19 cellular contexts compared by ENCODE assay signal in the genomic region with DNA sequence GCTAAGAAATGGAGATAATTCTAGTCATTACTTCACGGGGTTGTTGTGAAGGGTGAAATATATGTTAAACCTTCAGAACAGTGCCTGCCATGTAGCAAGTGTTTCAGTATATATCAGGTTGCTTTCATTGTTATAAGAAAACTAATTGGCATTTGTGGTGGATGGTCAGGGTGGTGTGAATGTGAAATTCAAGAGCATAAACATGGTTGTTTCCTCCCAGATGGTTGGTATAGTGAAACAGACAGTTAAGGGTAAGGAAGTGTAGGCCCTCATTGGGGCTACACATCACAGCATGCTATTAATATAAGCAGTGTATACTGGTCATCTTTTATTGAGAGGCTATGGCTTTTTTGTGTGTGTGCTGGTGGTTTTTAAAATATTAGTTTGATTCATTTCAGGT.
"Had no signal": no experiment of that assay in that cellular context is flagged by ENCODE, and none has a peak within 500 bp of the region (broad histone marks: within the 10 kb centered on the region; RNA-seq: fewer than 3 reads in every experiment).

No MANE protein-coding gene starts in this region.

- FAIRE-seq: keratinocyte had no signal

- DNase-seq: effector memory CD8-positive, alpha-beta T cell; esophagus squamous epithelium; foreskin fibroblast; glutamatergic neuron; left colon; mesendoderm; naive thymus-derived CD4-positive, alpha-beta T cell; nephron progenitor cell; posterior cingulate gyrus; stimulated activated CD4-positive, alpha-beta T cell treated with anti-CD3 and anti-CD28 coated beads, Interleukin-2, amount 100 ng/mL, for 24 hours; stimulated activated CD4-positive, alpha-beta T cell treated with anti-CD3 and anti-CD28 coated beads, Interleukin-4, amount 100 ng/mL, for 4 hours; stimulated activated naive CD4-positive, alpha-beta T cell; stomach; substantia nigra; transverse colon had no signal

- H3K4me3 ChIP-seq: esophagus squamous epithelium, gastroesophageal sphincter, stomach, thoracic aorta, transverse colon had no signal

- ATAC-seq: effector memory CD8-positive, alpha-beta T cell; gastroesophageal sphincter; left colon; naive thymus-derived CD4-positive, alpha-beta T cell; sciatic nerve had no signal

- H3K27me3 ChIP-seq: gastroesophageal sphincter, stomach, transverse colon had no signal

- H3K9me3 ChIP-seq: esophagus squamous epithelium, gastroesophageal sphincter, stomach, thoracic aorta, transverse colon had no signal

- H3K27ac ChIP-seq: esophagus squamous epithelium, gastroesophageal sphincter, stomach, thoracic aorta, transverse colon had no signal

- H3K36me3 ChIP-seq: esophagus squamous epithelium, gastroesophageal sphincter, stomach, thoracic aorta, transverse colon had no signal
